ENCODE assay signal across 2 cellular contexts in genomic region chr6:7218586-7218985, GRCh38.
TF ChIP-seq lines count a peak whose summit lies in the region.

No MANE protein-coding gene starts in this region.

TF ChIP-seq in liver, 16 proteins besides CTCF, POLR2A, EP300 and RAD21 (continued from another document):
- TF ChIP-seq SP1 (IDR thresholded peaks at IDR 0.05) = no peak
- TF ChIP-seq YY1 (IDR thresholded peaks at IDR 0.05) = no peak
- no peak for TF ChIP-seq REST (IDR thresholded peaks at IDR 0.05)
- no peak for TF ChIP-seq RXRA (IDR thresholded peaks at IDR 0.05)
- no peak for TF ChIP-seq MAX (IDR thresholded peaks at IDR 0.05)
- TF ChIP-seq FOXA1 (IDR thresholded peaks at IDR 0.05) = no peak
- no peak for TF ChIP-seq HNF4A (conservative IDR thresholded peaks at IDR 0.05)
- TF ChIP-seq TAF1 (conservative IDR thresholded peaks at IDR 0.05) = no peak
- TF ChIP-seq ATF3 (IDR thresholded peaks at IDR 0.05) = no peak
- no peak for TF ChIP-seq NR2F2 (IDR thresholded peaks at IDR 0.05)
- TF ChIP-seq GABPA (IDR thresholded peaks at IDR 0.05 in 1 of 2, conservative IDR thresholded peaks at IDR 0.05 in 1 of 2) = no peak

TF ChIP-seq in HepG2, 621 proteins besides CTCF, POLR2A, EP300 and RAD21 (continued from another document):
- TF ChIP-seq ZBTB25 (CRISPR knock-in tag; IDR thresholded peaks at IDR 0.05) (no peak), PRMT3 (CRISPR knock-in tag; IDR thresholded peaks at IDR 0.05; ENCODE audit: borderline replicate concordance, low read depth) (no peak), ZNF292 (CRISPR knock-in tag; IDR thresholded peaks at IDR 0.05; ENCODE audit: borderline replicate concordance, low read depth) (no peak), SETDB1 (CRISPR knock-in tag; IDR thresholded peaks at IDR 0.05; ENCODE audit: borderline replicate concordance) (no peak), ZSCAN29 (CRISPR knock-in tag; conservative IDR thresholded peaks at IDR 0.05) (no peak), ZNF230 (CRISPR knock-in tag; IDR thresholded peaks at IDR 0.05) (no peak), NR1H2 (CRISPR knock-in tag; IDR thresholded peaks at IDR 0.05; ENCODE audit: borderline replicate concordance, low read depth) (no peak), EEA1 (CRISPR knock-in tag; IDR thresholded peaks at IDR 0.05; ENCODE audit: borderline replicate concordance) (no peak), ZNF367 (CRISPR knock-in tag; IDR thresholded peaks at IDR 0.05; ENCODE audit: borderline replicate concordance) (no peak), MIXL1 (CRISPR knock-in tag; IDR thresholded peaks at IDR 0.05) (no peak), PATZ1 (CRISPR knock-in tag; IDR thresholded peaks at IDR 0.05) (no peak), BRD4 (CRISPR knock-in tag; IDR thresholded peaks at IDR 0.05) (no peak)
TF ChIP-seq in HepG2: peak in this region for 0.
